10 cellular contexts compared by ENCODE assay signal in the genomic region with DNA sequence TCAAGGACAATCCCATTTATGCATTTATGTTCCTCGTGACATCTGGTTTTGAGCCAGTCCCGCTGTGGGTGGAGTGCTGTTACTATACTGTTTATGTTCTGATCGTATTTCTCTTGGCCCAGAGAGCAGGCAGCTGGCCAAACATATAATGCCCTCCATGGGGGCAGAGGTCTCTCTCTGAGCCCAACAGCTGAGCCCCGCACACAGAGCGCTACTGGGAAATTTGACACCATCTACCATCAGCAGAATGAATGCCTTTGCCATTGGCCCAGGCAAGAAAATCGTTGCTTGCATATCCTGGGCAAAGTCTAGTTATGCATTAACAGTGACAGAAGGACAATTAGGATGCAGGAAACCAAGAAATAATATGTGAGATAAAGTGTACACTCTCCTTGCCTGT.
A peak's percentile ranks its signal among the peaks of the same experiment; 100 is the strongest.
DNase-seq lines count a peak whose midpoint lies in the region; ATAC-seq, FAIRE-seq and TF ChIP-seq lines count a peak whose summit lies in the region.
"Had no signal": no experiment of that assay in that cellular context is flagged by ENCODE, and none has a peak within 500 bp of the region (broad histone marks: within the 10 kb centered on the region; RNA-seq: fewer than 3 reads in every experiment).

No MANE protein-coding gene starts in this region.

- POLR2A ChIA-PET in AG04449 (lab: Yijun Ruan, JAX), result no interaction called here

- no peaks in the 10 kb centered on the region for H3K9me3 Mint-ChIP-seq in stimulated activated effector memory CD8-positive, alpha-beta T cell treated with anti-CD3 and anti-CD28 coated beads, Interleukin-12 subunit alpha, Interleukin-12 subunit beta, amount 100 ng/mL, for 72 hours
- H3K9me3 Mint-ChIP-seq: activated naive CD4-positive, alpha-beta T cell treated with anti-CD3 and anti-CD28 coated beads for 36 hours had no signal

- peak; percentile 9 for DNase-seq in AG04449 (ENCODE audit: low read depth, low spot score)
- peak; percentile 92 for DNase-seq in NCI-H128 (lab: John Stamatoyannopoulos, UW; ENCODE audit: unreplicated experiment)
- DNase-seq in Peyer's patch, result peak in 2 of 3 donors; percentile 75 to 78
- peak; percentile 86 to 89 for DNase-seq in foreskin fibroblast
- DNase-seq in kidney, result no peak
- no peak for DNase-seq in stimulated activated effector memory CD8-positive, alpha-beta T cell treated with anti-CD3 and anti-CD28 coated beads, Interleukin-12 subunit alpha, Interleukin-12 subunit beta, amount 100 ng/mL, for 72 hours (ENCODE audit: low spot score in 2 of 2)
- DNase-seq in hippocampal formation (lab: John Stamatoyannopoulos, UW), result no peak
- DNase-seq: activated naive CD4-positive, alpha-beta T cell treated with anti-CD3 and anti-CD28 coated beads for 36 hours; stimulated activated CD4-positive, alpha-beta T cell treated with anti-CD3 and anti-CD28 coated beads, Interleukin-15, amount 100 ng/mL, for 24 hours had no signal

- H3K36me3 ChIP-seq in Peyer's patch (no peaks in the 10 kb centered on the region), kidney (ENCODE audit: control insufficient read depth in 1 of 2, insufficient read depth in 2 of 2, low read length in 2 of 2) (no peaks in the 10 kb centered on the region)

- FAIRE-seq in kidney (lab: Jason Lieb, UNC), result no peak

- H3K4me1 Mint-ChIP-seq in stimulated activated effector memory CD8-positive, alpha-beta T cell treated with anti-CD3 and anti-CD28 coated beads, Interleukin-12 subunit alpha, Interleukin-12 subunit beta, amount 100 ng/mL, for 72 hours, result no peaks in the 10 kb centered on the region

- TF ChIP-seq CTCF in AG04449 (IDR thresholded peaks at IDR 0.05; ENCODE audit: insufficient read depth, low read length, missing control alignments) (no peak), Peyer's patch (IDR thresholded peaks at IDR 0.05) (no peak), foreskin fibroblast (IDR thresholded peaks at IDR 0.05; ENCODE audit: low read depth, low read length) (no peak), kidney (IDR thresholded peaks at IDR 0.05; ENCODE audit: borderline replicate concordance, extremely low read depth, insufficient read depth) (no peak)

- no peak for ATAC-seq in stimulated activated effector memory CD8-positive, alpha-beta T cell treated with anti-CD3 and anti-CD28 coated beads, Interleukin-12 subunit alpha, Interleukin-12 subunit beta, amount 100 ng/mL, for 72 hours
- ATAC-seq in HG02610 (IDR thresholded peaks at IDR 0.05; ENCODE audit: unreplicated experiment), result no peak

- H3K36me3 Mint-ChIP-seq in stimulated activated effector memory CD8-positive, alpha-beta T cell treated with anti-CD3 and anti-CD28 coated beads, Interleukin-12 subunit alpha, Interleukin-12 subunit beta, amount 100 ng/mL, for 72 hours, result no peaks in the 10 kb centered on the region

- H3K4me3 Mint-ChIP-seq in stimulated activated effector memory CD8-positive, alpha-beta T cell treated with anti-CD3 and anti-CD28 coated beads, Interleukin-12 subunit alpha, Interleukin-12 subunit beta, amount 100 ng/mL, for 72 hours, result no peak overlapping the region
- H3K4me3 Mint-ChIP-seq: activated naive CD4-positive, alpha-beta T cell treated with anti-CD3 and anti-CD28 coated beads for 36 hours had no signal

- H3K4me1 ChIP-seq in Peyer's patch, result no peaks in the 10 kb centered on the region
- peaks cover 0 to 7% of the 10 kb centered on the region in 2 donors for H3K4me1 ChIP-seq in kidney (ENCODE audit: control insufficient read depth in 1 of 2, insufficient read depth in 1 of 2, low read depth in 1 of 2, low read length in 2 of 2)

- H3K27ac ChIP-seq in Peyer's patch (peak overlapping the region in 2 of 4 donors; percentile 63 to 76), kidney (ENCODE audit: low read depth in 2 of 2, low read length in 2 of 2) (no peak overlapping the region)

- H3K4me3 ChIP-seq in AG04449 (ENCODE audit: low read depth, low read length) (no peak overlapping the region), Peyer's patch (no peak overlapping the region), foreskin fibroblast (ENCODE audit: low read depth in 1 of 2, low read length in 2 of 2) (no peak overlapping the region), kidney (ENCODE audit: low read length in 2 of 2) (no peak overlapping the region)

- H3K27ac Mint-ChIP-seq in stimulated activated effector memory CD8-positive, alpha-beta T cell treated with anti-CD3 and anti-CD28 coated beads, Interleukin-12 subunit alpha, Interleukin-12 subunit beta, amount 100 ng/mL, for 72 hours, result no peak overlapping the region
- H3K27ac Mint-ChIP-seq: activated naive CD4-positive, alpha-beta T cell treated with anti-CD3 and anti-CD28 coated beads for 36 hours had no signal

- CTCF ChIA-PET in AG04449 (lab: Yijun Ruan, JAX), result no interaction called here

- H3K9me3 ChIP-seq in Peyer's patch (no peaks in the 10 kb centered on the region), kidney (ENCODE audit: control insufficient read depth in 1 of 2, low read length in 2 of 2) (peaks cover 0 to 3% of the 10 kb centered on the region in 2 donors)

- H3K27me3 ChIP-seq in Peyer's patch, result no peaks in the 10 kb centered on the region

- no peak for TF ChIP-seq POLR2A in Peyer's patch (IDR thresholded peaks at IDR 0.05)

- no peak overlapping the region for H3K9ac ChIP-seq in kidney (ENCODE audit: low read length in 2 of 2)

- intact Hi-C loops in kidney (cut with DNase I), result no loop called here

Comparison
In these comparisons a context has a peak if more than half of its experiments do, and no peak if none do; other contexts are left out.
1. DNase-seq: peak in AG04449 (single experiment), NCI-H128 (single experiment), Peyer's patch (2 of 3) and foreskin fibroblast (2 of 2); none in kidney (single experiment), stimulated activated effector memory CD8-positive, alpha-beta T cell treated with anti-CD3 and anti-CD28 coated beads, Interleukin-12 subunit alpha, Interleukin-12 subunit beta, amount 100 ng/mL, for 72 hours (0 of 2) and hippocampal formation (0 of 2).